ENCODE assay signal across 1 cellular context in the genomic region with DNA sequence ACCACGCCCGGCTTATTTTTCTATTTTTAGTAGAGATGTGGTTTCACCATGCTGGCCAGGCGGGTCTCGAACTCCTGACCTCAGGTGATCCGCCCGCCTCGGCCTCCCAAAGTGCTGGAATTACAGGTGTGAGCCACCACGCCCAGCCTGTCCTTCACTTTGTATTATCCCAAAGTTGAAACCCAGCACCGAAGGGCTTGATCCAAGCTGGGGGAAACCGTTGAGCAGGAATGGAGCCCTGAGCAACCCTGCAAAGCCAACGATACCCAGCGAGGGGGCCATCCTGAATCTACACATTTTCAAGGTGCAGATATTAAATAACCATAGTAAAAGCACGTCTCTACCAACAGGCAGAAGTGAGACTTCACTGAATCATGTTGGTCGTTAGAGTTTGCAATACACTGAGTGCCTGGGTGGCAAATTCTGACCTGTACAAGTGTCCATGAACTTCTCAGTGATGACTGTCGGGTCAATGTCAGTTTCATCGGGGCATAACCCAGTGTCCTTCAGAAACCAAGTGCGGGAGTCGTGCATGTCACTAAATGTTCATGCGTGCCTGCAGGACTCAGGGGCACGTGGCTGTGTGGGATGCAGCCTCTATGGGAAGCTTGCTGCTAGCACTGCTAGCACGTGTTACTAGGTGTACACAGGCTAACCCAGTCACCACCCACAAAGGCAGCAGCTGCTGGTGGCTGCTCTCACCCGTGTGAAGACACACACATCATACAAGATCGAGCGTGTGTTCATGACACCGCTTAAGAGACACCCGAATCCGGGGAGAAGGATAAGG.
TF ChIP-seq lines count a peak whose summit lies in the region.

No MANE protein-coding gene starts in this region.

TF ChIP-seq in WTC11, 78 proteins besides CTCF, POLR2A, EP300 and RAD21 (continued from another document):
- TF ChIP-seq ZNF425 (CRISPR knock-in tag; conservative IDR thresholded peaks at IDR 0.05) (no peak), TEAD1 (CRISPR knock-in tag; IDR thresholded peaks at IDR 0.05) (no peak)
